Comparison of ENCODE assay signal across 8 cellular contexts in genomic region chr2:69911985-69912563, GRCh38. TPM values are rescaled to one million over a fixed set of nuclear protein-coding genes. Genes with fewer than 3 reads are reported as not detected.
A peak's percentile ranks its signal among the peaks of the same experiment; 100 is the strongest.
DNase-seq lines count a peak whose midpoint lies in the region; ATAC-seq and TF ChIP-seq lines count a peak whose summit lies in the region.

No MANE protein-coding gene starts in this region.

- no peaks in the 10 kb centered on the region for H3K4me1 ChIP-seq in NT2/D1 (ENCODE audit: insufficient read depth, insufficient read length)
- no peaks in the 10 kb centered on the region for H3K4me1 ChIP-seq in mucosa of descending colon (ENCODE audit: low read depth)

- H3K36me3 ChIP-seq in NT2/D1 (ENCODE audit: insufficient read depth, insufficient read length, low read length), result peaks cover 27% of the 10 kb centered on the region
- H3K36me3 ChIP-seq in mucosa of descending colon (ENCODE audit: low read depth), result peaks cover 5% of the 10 kb centered on the region

- peak; percentile 36 for TF ChIP-seq CTCF in HFF-Myc (IDR thresholded peaks at IDR 0.05; ENCODE audit: low read depth, low read length, missing control alignments)
- no peak for TF ChIP-seq CTCF in mucosa of descending colon (IDR thresholded peaks at IDR 0.05)

- DNase-seq in DMS114 treated with DMSO at 0.1 percent for 48 hours (lab: John Stamatoyannopoulos, UW; ENCODE audit: unreplicated experiment) (peak; percentile 78), HFF-Myc (ENCODE audit: extremely low read depth, low read depth) (no peak), NT2/D1 (ENCODE audit: low read depth, low spot score) (peak; percentile 23), myocyte (ENCODE audit: low read depth) (peak; percentile 61), mucosa of descending colon (no peak), T1000 (lab: John Stamatoyannopoulos, UW) (no peak), ureter (ENCODE audit: low spot score) (no peak)

- peaks cover 19% of the 10 kb centered on the region for H3K27me3 ChIP-seq in NT2/D1 (ENCODE audit: insufficient read depth, insufficient read length)

- no peak overlapping the region for H3K9ac ChIP-seq in NT2/D1 (ENCODE audit: insufficient read length, low read depth)

- ATAC-seq in mucosa of descending colon, result no peak

- H3K4me3 ChIP-seq in HFF-Myc (replicated peaks; ENCODE audit: low read depth, low read length), result no peak overlapping the region
- no peak overlapping the region for H3K4me3 ChIP-seq in NT2/D1 (ENCODE audit: insufficient read length, low read depth)
- no peak overlapping the region for H3K4me3 ChIP-seq in mucosa of descending colon

- peak overlapping the region; percentile 10 for H3K27ac ChIP-seq in cingulate gyrus (ENCODE audit: low read depth, low read length)

- intact Hi-C loops in mucosa of descending colon (cut with DNase I, micrococcal nuclease), result loop anchor here (5.0 to 10.0 kb wide), 3 partner anchors 153 to 233 kb away; no protein-coding TSS in a partner anchor

- H3K9me3 ChIP-seq in NT2/D1 (ENCODE audit: insufficient read depth, low read length) (no peaks in the 10 kb centered on the region), mucosa of descending colon (no peaks in the 10 kb centered on the region)

RNA-seq across cellular contexts. Expression of gene MXD1, which starts 2.8 kb away (rescaled TPM):
- total RNA-seq in myocyte (3.6 and 3.9 TPM in 2 replicates), mucosa of descending colon (100 to 1,000 TPM in 2 of 3 donors, 10 to 100 TPM in 1; 98.6 to 202 (median 122) TPM), ureter (11.8 TPM)
- 2.2 TPM for polyA plus RNA-seq in myocyte (2012)

RNA-seq across cellular contexts. Expression of gene SNRNP27, which starts 18.3 kb away (rescaled TPM):
- total RNA-seq in myocyte (113 and 116 TPM in 2 replicates), mucosa of descending colon (10 to 100 TPM; 23.9 to 37.5 (median 34.5) TPM), ureter (34.8 TPM)
- polyA plus RNA-seq in myocyte (2012), result 53.5 TPM

RNA-seq across cellular contexts. Expression of gene ASPRV1, which starts 49.4 kb away (rescaled TPM):
- total RNA-seq in myocyte (0.80 and 0.99 TPM in 2 replicates), mucosa of descending colon (1 to 10 TPM in 1 of 3 donors, under 1 TPM in 2; 0.55 to 1.1 (median 0.55) TPM), ureter (1.7 TPM)
- 1.1 TPM for polyA plus RNA-seq in myocyte (2012)

Comparison
In these comparisons a context has a peak if more than half of its experiments do, and no peak if none do; other contexts are left out.
1. DNase-seq: peak in DMS114 treated with DMSO at 0.1 percent for 48 hours (single experiment), NT2/D1 (single experiment) and myocyte (single experiment); none in HFF-Myc (single experiment), mucosa of descending colon (0 of 3), T1000 (single experiment) and ureter (single experiment).